ENCODE assay signal across 26 cellular contexts in genomic region chr2:177711472-177712276, GRCh38.
DNase-seq lines count a peak whose midpoint lies in the region; ATAC-seq and TF ChIP-seq lines count a peak whose summit lies in the region.
"Had no signal": no experiment of that assay in that cellular context is flagged by ENCODE, and none has a peak within 500 bp of the region (broad histone marks: within the 10 kb centered on the region; RNA-seq: fewer than 3 reads in every experiment).

No MANE protein-coding gene starts in this region.

- H3K4me1 ChIP-seq in endodermal cell (ENCODE audit: control insufficient read depth, insufficient read depth, low read length) = no peaks in the 10 kb centered on the region
- H3K4me1 ChIP-seq in neuronal stem cell (ENCODE audit: control insufficient read depth in 2 of 2, insufficient read depth in 1 of 2, low read depth in 1 of 2, low read length in 2 of 2) = peaks cover 5 to 12% of the 10 kb centered on the region in 2 donors

- H4K8ac ChIP-seq in neuronal stem cell (ENCODE audit: low read depth, low read length) = no peak overlapping the region

- H3K4me3 Mint-ChIP-seq in endodermal cell = no peak overlapping the region
- H3K4me3 Mint-ChIP-seq: B cell; CD4-positive, CD25-positive, alpha-beta regulatory T cell; HFFc6 had no signal

- H3K23ac ChIP-seq in neuronal stem cell (ENCODE audit: low read depth, low read length, poor library complexity) = no peak overlapping the region

- no peak overlapping the region for H3K9ac ChIP-seq in endodermal cell (ENCODE audit: extremely low read depth, low read length, poor library complexity, severe bottlenecking)
- no peak overlapping the region for H3K9ac ChIP-seq in neuronal stem cell (ENCODE audit: low read depth, low read length, poor library complexity)

- no peak overlapping the region for H3K4me3 ChIP-seq in endodermal cell (ENCODE audit: low read length)
- no peak overlapping the region for H3K4me3 ChIP-seq in neuronal stem cell (ENCODE audit: low read length in 2 of 2)
- H3K4me3 ChIP-seq: MG63, PC-9 had no signal

- H2BK120ac ChIP-seq in neuronal stem cell (ENCODE audit: low read depth, low read length) = no peak overlapping the region

- no peak overlapping the region for H3K14ac ChIP-seq in neuronal stem cell (ENCODE audit: low read length)

- no peaks in the 10 kb centered on the region for H3K36me3 ChIP-seq in endodermal cell (ENCODE audit: control insufficient read depth, insufficient read depth, low read length)
- no peaks in the 10 kb centered on the region for H3K36me3 ChIP-seq in neuronal stem cell (replicated peaks in 1 of 2; ENCODE audit: control insufficient read depth in 2 of 2, insufficient read depth in 2 of 2, low read length in 2 of 2)
- H3K36me3 ChIP-seq: MG63 had no signal

- no peak overlapping the region for H2BK12ac ChIP-seq in neuronal stem cell (ENCODE audit: low read length)

- WGBS in endodermal cell (ENCODE audit: insufficient coverage in 1 of 2, insufficient read length in 1 of 2), 2 experiments = 78 to 85% methylated on average over 5 to 9 of the region's 9 CpGs
- no CpG with 5 or more reads among the region's 9 CpGs for WGBS in neuronal stem cell (ENCODE audit: extremely low coverage in 2 of 2, insufficient read length in 2 of 2, insufficient replicate concordance in 1 of 2), 2 donors

- no peaks in the 10 kb centered on the region for H3K9me3 Mint-ChIP-seq in endodermal cell
- H3K9me3 Mint-ChIP-seq: CD4-positive, CD25-positive, alpha-beta regulatory T cell; HFFc6 had no signal

- H2BK5ac ChIP-seq in neuronal stem cell (ENCODE audit: low read length) = no peak overlapping the region

- no peak overlapping the region for H3K4me2 ChIP-seq in neuronal stem cell (ENCODE audit: insufficient read depth, low read length, poor library complexity, severe bottlenecking)
- H3K4me2 ChIP-seq: PC-9 had no signal

- peak overlapping the region; percentile 14 for H2AFZ ChIP-seq in neuronal stem cell (ENCODE audit: low read length)
- H2AFZ ChIP-seq: PC-9 had no signal

- no peak overlapping the region for H3K18ac ChIP-seq in neuronal stem cell (ENCODE audit: low read length)

- H3K9me3 ChIP-seq in endodermal cell (ENCODE audit: control insufficient read depth, low read length) = no peaks in the 10 kb centered on the region
- H3K9me3 ChIP-seq in neuronal stem cell (replicated peaks in 1 of 2; ENCODE audit: control insufficient read depth in 2 of 2, insufficient read depth in 1 of 2, low read depth in 1 of 2, low read length in 2 of 2) = no peaks in the 10 kb centered on the region
- H3K9me3 ChIP-seq: MG63 had no signal

- no peak overlapping the region for H4K91ac ChIP-seq in neuronal stem cell (ENCODE audit: low read depth, low read length, poor library complexity)

- DNase-seq in CD1c-positive myeloid dendritic cell (ENCODE audit: extremely low spot score) = peak; percentile 17
- peak; percentile 16 for DNase-seq in NCI-H69 (lab: John Stamatoyannopoulos, UW)
- no peak for DNase-seq in endodermal cell
- DNase-seq in neuronal stem cell (ENCODE audit: low spot score) = no peak
- no peak for DNase-seq in SW 1271 (lab: John Stamatoyannopoulos, UW)
- DNase-seq in NCI-H1694 treated with DMSO at 0.1 percent for 48 hours (lab: John Stamatoyannopoulos, UW) = no peak
- no peak for DNase-seq in NCI-H2081 treated with DMSO at 0.1 percent for 48 hours (lab: John Stamatoyannopoulos, UW)
- DNase-seq: CD4-positive, CD25-positive, alpha-beta regulatory T cell; COR-L47; DMS 273 treated with DMSO at 0.1 percent for 48 hours; DND-41; GDM1; HFFc6; IMR-90; Karpas-422; MG63; NCI-H1048; NCI-H1436; NCI-H2081; NCI-H510A; NCI-H774; PC-9 had no signal

- no peak overlapping the region for H3K4ac ChIP-seq in neuronal stem cell (ENCODE audit: low read length)

- H3K27ac ChIP-seq in endodermal cell (ENCODE audit: low read depth, low read length) = peak overlapping the region; percentile 58
- H3K27ac ChIP-seq in neuronal stem cell (replicated peaks; ENCODE audit: low read length) = no peak overlapping the region
- H3K27ac ChIP-seq: HL-60, PC-9, RWPE1 had no signal

- H3K4me1 Mint-ChIP-seq in endodermal cell = no peaks in the 10 kb centered on the region
- H3K4me1 Mint-ChIP-seq: B cell; CD4-positive, CD25-positive, alpha-beta regulatory T cell had no signal

- no peak overlapping the region for H3K27ac Mint-ChIP-seq in endodermal cell
- H3K27ac Mint-ChIP-seq: B cell, HFFc6 had no signal

- peaks cover 19% of the 10 kb centered on the region for H3K27me3 ChIP-seq in endodermal cell (ENCODE audit: control insufficient read depth, insufficient read depth, low read length, poor library complexity, severe bottlenecking)
- no peaks in the 10 kb centered on the region for H3K27me3 ChIP-seq in neuronal stem cell (ENCODE audit: control insufficient read depth in 3 of 3, insufficient read depth in 3 of 3, low read depth in 1 of 3, low read length in 3 of 3)
- H3K27me3 ChIP-seq: MG63 had no signal

- TF ChIP-seq CTCF in endodermal cell (conservative IDR thresholded peaks at IDR 0.05) = no peak

- H2BK15ac ChIP-seq in neuronal stem cell (ENCODE audit: low read length) = no peak overlapping the region

- no peaks in the 10 kb centered on the region for H3K36me3 Mint-ChIP-seq in endodermal cell (ENCODE audit: low read depth)
- H3K36me3 Mint-ChIP-seq: CD4-positive, CD25-positive, alpha-beta regulatory T cell had no signal

- no peak overlapping the region for H2AK5ac ChIP-seq in neuronal stem cell (ENCODE audit: low read depth, low read length)

- ATAC-seq in HG03039 (IDR thresholded peaks at IDR 0.05; ENCODE audit: unreplicated experiment) = no peak

- H3K79me1 ChIP-seq in neuronal stem cell (ENCODE audit: low read depth, low read length) = no peaks in the 10 kb centered on the region

- H3K27me3 Mint-ChIP-seq in endodermal cell (ENCODE audit: insufficient read depth) = peaks cover 17% of the 10 kb centered on the region
- H3K27me3 Mint-ChIP-seq: B cell; CD4-positive, CD25-positive, alpha-beta regulatory T cell had no signal

Comparison
In these comparisons a context has a peak if more than half of its experiments do, and no peak if none do; other contexts are left out.
1. DNase-seq: peak in CD1c-positive myeloid dendritic cell (single experiment) and NCI-H69 (single experiment); none in endodermal cell (single experiment), neuronal stem cell (single experiment), SW 1271 (0 of 2), NCI-H1694 treated with DMSO at 0.1 percent for 48 hours (single experiment) and NCI-H2081 treated with DMSO at 0.1 percent for 48 hours (single experiment).